In genomic region chrX:29090811-29091210, GRCh38 we compare ENCODE assay signal across 9 cellular contexts.
DNase-seq lines count a peak whose midpoint lies in the region; ATAC-seq and TF ChIP-seq lines count a peak whose summit lies in the region.
"Had no signal": no experiment of that assay in that cellular context is flagged by ENCODE, and none has a peak within 500 bp of the region (broad histone marks: within the 10 kb centered on the region; RNA-seq: fewer than 3 reads in every experiment).

No MANE protein-coding gene starts in this region.

- H3K36me3 Mint-ChIP-seq in osteocyte (ENCODE audit: unreplicated experiment): no peaks in the 10 kb centered on the region

- H3K27me3 Mint-ChIP-seq in osteocyte (ENCODE audit: unreplicated experiment): no peaks in the 10 kb centered on the region
- H3K27me3 Mint-ChIP-seq: activated CD4-positive, alpha-beta T cell treated with anti-CD3 and anti-CD28 coated beads, Interleukin-2, amount 10 ng/mL, durations not matched to agents 7 days and 5 days had no signal

- peak; percentile 28 for DNase-seq in H4 (ENCODE audit: low spot score)
- DNase-seq in OCI-M1 (lab: John Stamatoyannopoulos, UW): peak; percentile 18
- DNase-seq in fibroblast of mammary gland (ENCODE audit: low read depth): peak; percentile 15
- DNase-seq in osteocyte (ENCODE audit: extremely low spot score, unreplicated experiment): no peak
- no peak for DNase-seq in retina
- DNase-seq: activated CD4-positive, alpha-beta T cell treated with anti-CD3 and anti-CD28 coated beads, Interleukin-2, amount 10 ng/mL, durations not matched to agents 7 days and 5 days had no signal

- no peaks in the 10 kb centered on the region for H3K9me3 Mint-ChIP-seq in osteocyte (ENCODE audit: unreplicated experiment)
- H3K9me3 Mint-ChIP-seq: activated CD4-positive, alpha-beta T cell treated with anti-CD3 and anti-CD28 coated beads, Interleukin-2, amount 10 ng/mL, durations not matched to agents 7 days and 5 days had no signal

- H3K4me3 Mint-ChIP-seq in osteocyte (ENCODE audit: unreplicated experiment): no peak overlapping the region
- H3K4me3 Mint-ChIP-seq: activated CD4-positive, alpha-beta T cell treated with anti-CD3 and anti-CD28 coated beads, Interleukin-2, amount 10 ng/mL, durations not matched to agents 7 days and 5 days had no signal

- H3K27ac Mint-ChIP-seq in osteocyte (ENCODE audit: unreplicated experiment): no peak overlapping the region
- H3K27ac Mint-ChIP-seq: activated CD4-positive, alpha-beta T cell treated with anti-CD3 and anti-CD28 coated beads, Interleukin-2, amount 10 ng/mL, durations not matched to agents 7 days and 5 days had no signal

- H3K4me3 ChIP-seq in fibroblast of mammary gland (ENCODE audit: control insufficient read depth, low read depth, low read length): no peak overlapping the region
- H3K4me3 ChIP-seq: skin epidermis had no signal

- no peaks in the 10 kb centered on the region for H3K4me1 Mint-ChIP-seq in osteocyte (ENCODE audit: unreplicated experiment)
- H3K4me1 Mint-ChIP-seq: activated CD4-positive, alpha-beta T cell treated with anti-CD3 and anti-CD28 coated beads, Interleukin-2, amount 10 ng/mL, durations not matched to agents 7 days and 5 days had no signal

- TF ChIP-seq CTCF in fibroblast of mammary gland (conservative IDR thresholded peaks at IDR 0.05; ENCODE audit: control insufficient read depth, insufficient read depth, low read depth, low read length) (peak; percentile 19), osteocyte (IDR thresholded peaks at IDR 0.05) (peak; percentile 27)

- ATAC-seq in GM21367 (IDR thresholded peaks at IDR 0.05; ENCODE audit: unreplicated experiment) (no peak), HG03039 (IDR thresholded peaks at IDR 0.05; ENCODE audit: unreplicated experiment) (no peak)

Comparison
In these comparisons a context has a peak if more than half of its experiments do, and no peak if none do; other contexts are left out.
1. DNase-seq: peak in H4 (single experiment), OCI-M1 (single experiment) and fibroblast of mammary gland (single experiment); none in osteocyte (single experiment) and retina (single experiment).